Comparison of ENCODE assay signal across 8 cellular contexts in genomic region chr3:44761347-44762169, GRCh38. TPM values are rescaled to one million over a fixed set of nuclear protein-coding genes. Genes with fewer than 3 reads are reported as not detected.
DNase-seq lines count a peak whose midpoint lies in the region; ATAC-seq and TF ChIP-seq lines count a peak whose summit lies in the region.

TSS of gene KIAA1143 (minus strand) at chr3:44761619. CDS start at chr3:44761602, 17 bp downstream.
TSS of gene KIF15 (plus strand) at chr3:44761794. CDS start at chr3:44761866, 72 bp downstream.

- peaks cover 51% of the 10 kb centered on the region for H3K36me3 Mint-ChIP-seq in activated CD4-positive, alpha-beta memory T cell treated with anti-CD3 and anti-CD28 coated beads for 36 hours

- no peak for TF ChIP-seq POLR2A in lower leg skin (IDR thresholded peaks at IDR 0.05)

- H3K4me3 Mint-ChIP-seq in activated CD4-positive, alpha-beta memory T cell treated with anti-CD3 and anti-CD28 coated beads for 36 hours = peak within 1 kb of the TSS; percentile 92

- peaks cover 25% of the 10 kb centered on the region for H3K9me3 Mint-ChIP-seq in activated CD4-positive, alpha-beta memory T cell treated with anti-CD3 and anti-CD28 coated beads for 36 hours

- no peaks in the 10 kb centered on the region for H3K27me3 ChIP-seq in duodenal mucosa (ENCODE audit: control insufficient read depth in 1 of 2, insufficient read depth in 2 of 2, low read length in 2 of 2)

- no peak for TF ChIP-seq CTCF in lower leg skin (IDR thresholded peaks at IDR 0.05)

- H3K9ac ChIP-seq in duodenal mucosa (ENCODE audit: low read depth in 1 of 2, low read length in 2 of 2) = peak within 1 kb of the TSS; percentile 88 to 92

- peaks cover 0 to 6% of the 10 kb centered on the region in 2 donors for H3K36me3 ChIP-seq in duodenal mucosa (ENCODE audit: control insufficient read depth in 1 of 2, insufficient read depth in 2 of 2, low read length in 2 of 2)

- DNase-seq in CD1c-positive myeloid dendritic cell (ENCODE audit: extremely low spot score) = peak; percentile 99
- DNase-seq in NCI-H82 (lab: John Stamatoyannopoulos, UW) = peak; percentile 95
- DNase-seq in activated CD4-positive, alpha-beta memory T cell treated with anti-CD3 and anti-CD28 coated beads for 36 hours = peak; percentile 99
- peak; percentile 93 to 99 for DNase-seq in lower leg skin (ENCODE audit: low spot score in 2 of 2)
- peak; percentile 98 to 99 for DNase-seq in stimulated activated CD4-positive, alpha-beta T cell treated with anti-CD3 and anti-CD28 coated beads, Interleukin-4, amount 100 ng/mL, for 48 hours (ENCODE audit: low read depth in 2 of 2)

- H3K27me3 Mint-ChIP-seq in activated CD4-positive, alpha-beta memory T cell treated with anti-CD3 and anti-CD28 coated beads for 36 hours = no peaks in the 10 kb centered on the region

- peaks cover 7 to 10% of the 10 kb centered on the region in 2 donors for H3K4me1 ChIP-seq in duodenal mucosa (ENCODE audit: control insufficient read depth in 1 of 2, insufficient read depth in 2 of 2, low read length in 2 of 2)

- CTCF ChIA-PET in activated CD4-positive, alpha-beta memory T cell treated with anti-CD3 and anti-CD28 coated beads for 36 hours (lab: Charles Lee) = interaction anchor here (0.8 to 1.7 kb wide), 3 partner anchors 44 to 229 kb away, joined by 3 to 9 read pairs (median 8); no protein-coding TSS in a partner anchor

- H3K4me3 ChIP-seq in duodenal mucosa (ENCODE audit: low read depth in 1 of 2, low read length in 2 of 2) = peak within 1 kb of the TSS; percentile 97
- peak within 1 kb of the TSS; percentile 84 for H3K4me3 ChIP-seq in lower leg skin (ENCODE audit: low read depth, poor library complexity, severe bottlenecking)

- H3K4me1 Mint-ChIP-seq in activated CD4-positive, alpha-beta memory T cell treated with anti-CD3 and anti-CD28 coated beads for 36 hours (ENCODE audit: low read depth) = peaks cover 32% of the 10 kb centered on the region

- peak within 1 kb of the TSS; percentile 77 for H3K27ac Mint-ChIP-seq in activated CD4-positive, alpha-beta memory T cell treated with anti-CD3 and anti-CD28 coated beads for 36 hours

- H3K9me3 ChIP-seq in duodenal mucosa (ENCODE audit: control insufficient read depth in 1 of 2, low read length in 2 of 2) = peaks cover 10 to 26% of the 10 kb centered on the region in 2 donors

- ATAC-seq in GM19438 (IDR thresholded peaks at IDR 0.05; ENCODE audit: low read depth, unreplicated experiment) (peak; percentile 86), HG03575 (IDR thresholded peaks at IDR 0.05; ENCODE audit: extremely low read depth, insufficient number of reproducible peaks, low FRiP score, unreplicated experiment) (peak; percentile 50)

- POLR2A ChIA-PET in activated CD4-positive, alpha-beta memory T cell treated with anti-CD3 and anti-CD28 coated beads for 36 hours (lab: Charles Lee) = interaction anchor here (0.6 to 2.2 kb wide), 7 partner anchors 32 to 423 kb away, joined by 3 to 11 read pairs (median 7); partner anchors contain the start of genes EXOSC7, TCAIM, ZDHHC3 and ZNF197

- H3K27ac ChIP-seq in duodenal mucosa (ENCODE audit: low read depth, low read length) = no peak within 1 kb of the TSS

- 1% methylated on average over 57 to 58 of the region's 70 CpGs for WGBS in lower leg skin, 2 donors

- intact Hi-C loops in activated CD4-positive, alpha-beta memory T cell treated with anti-CD3 and anti-CD28 coated beads for 36 hours (cut with micrococcal nuclease) = loop anchor here (1.0 to 5.0 kb wide), 5 partner anchors 33 to 249 kb away; partner anchors contain the start of genes TMEM42, ZNF197 and ZNF501
- intact Hi-C loops in lower leg skin (cut with DNase I; ENCODE audit: low total_unique reads) = no loop called here

RNA-seq across cellular contexts. Expression of gene KIAA1143, which starts in this region (rescaled TPM):
- 10 to 100 TPM; 32.5 to 38.6 TPM for total RNA-seq in activated CD4-positive, alpha-beta memory T cell treated with anti-CD3 and anti-CD28 coated beads for 36 hours
- 10 to 100 TPM; 20.1 to 22.3 (median 20.8) TPM for total RNA-seq in lower leg skin

RNA-seq across cellular contexts. Expression of gene KIF15, which starts in this region (rescaled TPM):
- 10 to 100 TPM; 41.0 to 45.1 TPM for total RNA-seq in activated CD4-positive, alpha-beta memory T cell treated with anti-CD3 and anti-CD28 coated beads for 36 hours
- 1 to 10 TPM in 3 of 4 donors, under 1 TPM in 1; 0.79 to 3.5 (median 2.4) TPM for total RNA-seq in lower leg skin

Comparison
In these comparisons a context has a peak if more than half of its experiments do, and no peak if none do; other contexts are left out.
1. RNA of gene KIF15 (total RNA-seq): 41.0 to 45.1 TPM in activated CD4-positive, alpha-beta memory T cell treated with anti-CD3 and anti-CD28 coated beads for 36 hours; 0.79 to 3.5 TPM in lower leg skin; every median in the first group is over 4 times any median in the second.
2. Peak in every context shown above with its lines, with median percentiles within 50 percentile points of each other: DNase-seq.